ENCODE assay signal across 27 cellular contexts in genomic region chr20:15257471-15257870, GRCh38.
"Had no signal": no experiment of that assay in that cellular context is flagged by ENCODE, and none has a peak within 500 bp of the region (broad histone marks: within the 10 kb centered on the region; RNA-seq: fewer than 3 reads in every experiment).

No MANE protein-coding gene starts in this region.

- H3K36me3 ChIP-seq: brain microvascular endothelial cell, Peyer's patch, SJSA1, WERI-Rb-1 had no signal

- FAIRE-seq: K562 had no signal

- H3K4me1 Mint-ChIP-seq: activated CD4-positive, alpha-beta T cell treated with anti-CD3 and anti-CD28 coated beads, Interleukin-2, amount 10 ng/mL, durations not matched to agents 24 days and 14 days; activated naive CD8-positive, alpha-beta T cell treated with anti-CD3 and anti-CD28 coated beads for 36 hours; activated T-helper 17 cell treated with anti-CD3 and anti-CD28 coated beads, Interleukin-2, amount 50 U/mL, for 72 hours had no signal

- H3K4me3 Mint-ChIP-seq: activated CD4-positive, alpha-beta T cell treated with anti-CD3 and anti-CD28 coated beads, Interleukin-2, amount 10 ng/mL, durations not matched to agents 24 days and 14 days; activated CD8-positive, alpha-beta T cell treated with anti-CD3 and anti-CD28 coated beads for 36 hours; activated naive CD8-positive, alpha-beta T cell treated with anti-CD3 and anti-CD28 coated beads for 36 hours; activated T-cell treated with anti-CD3 and anti-CD28 coated beads, Interleukin-2, amount 50 U/mL, for 72 hours; activated T-helper 17 cell treated with anti-CD3 and anti-CD28 coated beads, Interleukin-2, amount 50 U/mL, for 72 hours had no signal

- H3K9me3 ChIP-seq: Peyer's patch had no signal

- H3K36me3 Mint-ChIP-seq: activated naive CD8-positive, alpha-beta T cell treated with anti-CD3 and anti-CD28 coated beads for 36 hours had no signal

- H3K9me3 Mint-ChIP-seq: activated CD8-positive, alpha-beta T cell treated with anti-CD3 and anti-CD28 coated beads for 36 hours; activated T-cell treated with anti-CD3 and anti-CD28 coated beads, Interleukin-2, amount 50 U/mL, for 72 hours had no signal

- H3K27ac ChIP-seq: brain microvascular endothelial cell, Peyer's patch, SJSA1, WERI-Rb-1 had no signal

- H3K27ac Mint-ChIP-seq: activated CD4-positive, alpha-beta T cell treated with anti-CD3 and anti-CD28 coated beads, Interleukin-2, amount 10 ng/mL, durations not matched to agents 24 days and 14 days; activated CD8-positive, alpha-beta T cell treated with anti-CD3 and anti-CD28 coated beads for 36 hours; activated naive CD8-positive, alpha-beta T cell treated with anti-CD3 and anti-CD28 coated beads for 36 hours; activated T-cell treated with anti-CD3 and anti-CD28 coated beads, Interleukin-2, amount 50 U/mL, for 72 hours; activated T-helper 17 cell treated with anti-CD3 and anti-CD28 coated beads, Interleukin-2, amount 50 U/mL, for 72 hours had no signal

- H3K4me1 ChIP-seq: Peyer's patch, SJSA1 had no signal

- DNase-seq: activated CD4-positive, alpha-beta T cell treated with anti-CD3 and anti-CD28 coated beads, Interleukin-2, amount 10 ng/mL, durations not matched to agents 24 days and 14 days; activated CD4-positive, alpha-beta T cell treated with anti-CD3 and anti-CD28 coated beads, Interleukin-2, amount 50 U/mL, for 4 hours; activated CD8-positive, alpha-beta T cell treated with anti-CD3 and anti-CD28 coated beads for 36 hours; activated effector memory CD4-positive, alpha-beta T cell treated with anti-CD3 and anti-CD28 coated beads, Interleukin-2, amount 50 U/mL, for 16 hours; activated naive CD4-positive, alpha-beta T cell; activated naive CD4-positive, alpha-beta T cell treated with anti-CD3 and anti-CD28 coated beads, Interleukin-2, amount 50 U/mL, for 16 hours; activated naive CD8-positive, alpha-beta T cell treated with anti-CD3 and anti-CD28 coated beads for 36 hours; activated T-cell treated with anti-CD3 and anti-CD28 coated beads, Interleukin-2, amount 50 U/mL, for 1 hour; activated T-cell treated with anti-CD3 and anti-CD28 coated beads, Interleukin-2, amount 50 U/mL, for 72 hours; amniotic stem cell; aorta; brain microvascular endothelial cell; NCI-H1105; NCI-H1417 treated with DMSO at 0.1 percent for 48 hours; NCI-H187 treated with DMSO at 0.1 percent for 48 hours; NCI-H2081; NCI-H345; NCI-H524 treated with DMSO at 0.1 percent for 48 hours; Peyer's patch; SHP77 treated with DMSO at 0.1 percent for 48 hours; SW 1271; T-helper 1 cell; T1000; WERI-Rb-1 had no signal

- H3K4me3 ChIP-seq: K562, Peyer's patch, SJSA1 had no signal

- H3K27me3 Mint-ChIP-seq: activated CD4-positive, alpha-beta T cell treated with anti-CD3 and anti-CD28 coated beads, Interleukin-2, amount 10 ng/mL, durations not matched to agents 24 days and 14 days; activated CD8-positive, alpha-beta T cell treated with anti-CD3 and anti-CD28 coated beads for 36 hours; activated T-helper 17 cell treated with anti-CD3 and anti-CD28 coated beads, Interleukin-2, amount 50 U/mL, for 72 hours had no signal

- H3K27me3 ChIP-seq: brain microvascular endothelial cell, Peyer's patch, SJSA1 had no signal

- ATAC-seq: activated CD8-positive, alpha-beta T cell treated with anti-CD3 and anti-CD28 coated beads for 36 hours; activated T-cell treated with anti-CD3 and anti-CD28 coated beads, Interleukin-2, amount 50 U/mL, for 72 hours; activated T-helper 17 cell treated with anti-CD3 and anti-CD28 coated beads, Interleukin-2, amount 50 U/mL, for 72 hours; K562 had no signal
